ENCODE assay signal across 1 cellular context in genomic region chr7:22853674-22854157, GRCh38.
A peak's percentile ranks its signal among the peaks of the same experiment; 100 is the strongest.
TF ChIP-seq lines count a peak whose summit lies in the region.

No MANE protein-coding gene starts in this region.

TF ChIP-seq in K562, 482 proteins besides CTCF, POLR2A, EP300 and RAD21 (continued from another document):
- TF ChIP-seq RREB1 (CRISPR knock-in tag; IDR thresholded peaks at IDR 0.05) (no peak), TEAD4 (IDR thresholded peaks at IDR 0.05; ENCODE audit: low read length) (no peak), TEAD4 (CRISPR knock-in tag; IDR thresholded peaks at IDR 0.05; ENCODE audit: borderline replicate concordance) (no peak), MTF1 (CRISPR knock-in tag; IDR thresholded peaks at IDR 0.05; ENCODE audit: borderline replicate concordance) (no peak), CC2D1A (IDR thresholded peaks at IDR 0.05) (no peak), ZNF586 (CRISPR knock-in tag; conservative IDR thresholded peaks at IDR 0.05) (no peak), GTF2F1 (IDR thresholded peaks at IDR 0.05; ENCODE audit: low read depth, low read length) (no peak), ZNF740 (CRISPR knock-in tag; IDR thresholded peaks at IDR 0.05) (no peak), ZNF740 (tag; IDR thresholded peaks at IDR 0.05) (peak in 1 of 2 experiments; percentile 99; a peak in 2 of 4 replicates), NONO (IDR thresholded peaks at IDR 0.05; ENCODE audit: low read depth in 2 of 2, low read length in 1 of 2) (no peak), PCBP1 (IDR thresholded peaks at IDR 0.05; ENCODE audit: low read depth, low read length, poor library complexity, severe bottlenecking) (no peak), ZNF77 (CRISPR knock-in tag; IDR thresholded peaks at IDR 0.05) (no peak), PHF21A (IDR thresholded peaks at IDR 0.05; ENCODE audit: borderline replicate concordance, low read depth) (no peak), SRSF1 (IDR thresholded peaks at IDR 0.05; ENCODE audit: low read depth, low read length) (no peak), ZNF592 (IDR thresholded peaks at IDR 0.05) (no peak), SMARCB1 (IDR thresholded peaks at IDR 0.05; ENCODE audit: insufficient read length, low read depth) (no peak), FOXP1 (CRISPR knock-in tag; IDR thresholded peaks at IDR 0.05) (0 out of 2 replicates have a peak, but pooled peaks have one; percentile 1), NCOA1 (IDR thresholded peaks at IDR 0.05; ENCODE audit: low read depth) (no peak), ZNF75A (CRISPR knock-in tag; IDR thresholded peaks at IDR 0.05) (no peak), ELF1 (tag; IDR thresholded peaks at IDR 0.05) (no peak), CTCFL (IDR thresholded peaks at IDR 0.05; ENCODE audit: borderline replicate concordance, insufficient read depth, low read depth, low read length, poor library complexity, severe bottlenecking) (peak; percentile 79), ZMIZ1 (IDR thresholded peaks at IDR 0.05; ENCODE audit: low read depth in 2 of 2, low read length in 2 of 2) (no peak), MCM5 (IDR thresholded peaks at IDR 0.05; ENCODE audit: low read depth) (no peak), TEAD1 (CRISPR knock-in tag; IDR thresholded peaks at IDR 0.05) (peak in 1 of 2 experiments; percentile 19; a peak in 1 of 4 replicates), POU5F1 (IDR thresholded peaks at IDR 0.05; ENCODE audit: borderline replicate concordance, low read depth, low read length, partially characterized antibody) (no peak), ERF (CRISPR knock-in tag; IDR thresholded peaks at IDR 0.05) (0 out of 2 replicates have a peak, but pooled peaks have one; percentile 26)
- TF ChIP-seq, protein P1, sequence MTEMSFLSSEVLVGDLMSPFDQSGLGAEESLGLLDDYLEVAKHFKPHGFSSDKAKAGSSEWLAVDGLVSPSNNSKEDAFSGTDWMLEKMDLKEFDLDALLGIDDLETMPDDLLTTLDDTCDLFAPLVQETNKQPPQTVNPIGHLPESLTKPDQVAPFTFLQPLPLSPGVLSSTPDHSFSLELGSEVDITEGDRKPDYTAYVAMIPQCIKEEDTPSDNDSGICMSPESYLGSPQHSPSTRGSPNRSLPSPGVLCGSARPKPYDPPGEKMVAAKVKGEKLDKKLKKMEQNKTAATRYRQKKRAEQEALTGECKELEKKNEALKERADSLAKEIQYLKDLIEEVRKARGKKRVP (CRISPR knock-in tag; IDR thresholded peaks at IDR 0.05): no peak
- TF ChIP-seq, protein P2, sequence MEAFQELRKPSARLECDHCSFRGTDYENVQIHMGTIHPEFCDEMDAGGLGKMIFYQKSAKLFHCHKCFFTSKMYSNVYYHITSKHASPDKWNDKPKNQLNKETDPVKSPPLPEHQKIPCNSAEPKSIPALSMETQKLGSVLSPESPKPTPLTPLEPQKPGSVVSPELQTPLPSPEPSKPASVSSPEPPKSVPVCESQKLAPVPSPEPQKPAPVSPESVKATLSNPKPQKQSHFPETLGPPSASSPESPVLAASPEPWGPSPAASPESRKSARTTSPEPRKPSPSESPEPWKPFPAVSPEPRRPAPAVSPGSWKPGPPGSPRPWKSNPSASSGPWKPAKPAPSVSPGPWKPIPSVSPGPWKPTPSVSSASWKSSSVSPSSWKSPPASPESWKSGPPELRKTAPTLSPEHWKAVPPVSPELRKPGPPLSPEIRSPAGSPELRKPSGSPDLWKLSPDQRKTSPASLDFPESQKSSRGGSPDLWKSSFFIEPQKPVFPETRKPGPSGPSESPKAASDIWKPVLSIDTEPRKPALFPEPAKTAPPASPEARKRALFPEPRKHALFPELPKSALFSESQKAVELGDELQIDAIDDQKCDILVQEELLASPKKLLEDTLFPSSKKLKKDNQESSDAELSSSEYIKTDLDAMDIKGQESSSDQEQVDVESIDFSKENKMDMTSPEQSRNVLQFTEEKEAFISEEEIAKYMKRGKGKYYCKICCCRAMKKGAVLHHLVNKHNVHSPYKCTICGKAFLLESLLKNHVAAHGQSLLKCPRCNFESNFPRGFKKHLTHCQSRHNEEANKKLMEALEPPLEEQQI (IDR thresholded peaks at IDR 0.05): no peak
